18 cellular contexts compared by ENCODE assay signal in the genomic region with DNA sequence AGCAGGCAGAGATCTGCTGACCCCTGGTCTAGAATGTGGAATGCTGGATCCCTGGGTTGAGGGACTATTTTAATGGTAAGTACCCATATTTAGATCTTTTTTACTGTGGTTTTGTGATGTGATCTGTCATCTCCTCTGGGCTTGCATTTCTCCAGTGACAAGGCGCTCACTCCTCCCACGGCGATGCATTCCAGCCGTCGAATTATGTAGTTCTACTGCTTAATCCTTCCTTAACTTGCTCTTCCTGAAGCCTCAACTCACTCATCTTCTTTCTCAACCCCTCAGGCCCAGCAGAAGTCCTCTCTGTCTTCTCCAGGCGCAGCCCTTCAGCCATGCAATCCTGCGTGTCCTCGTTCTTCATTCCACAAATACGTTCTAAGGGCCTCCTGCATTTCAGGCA.
"Had no signal": no experiment of that assay in that cellular context is flagged by ENCODE, and none has a peak within 500 bp of the region (broad histone marks: within the 10 kb centered on the region; RNA-seq: fewer than 3 reads in every experiment).

No MANE protein-coding gene starts in this region.

- H3K4me1 ChIP-seq: right atrium auricular region had no signal

- H3K27me3 ChIP-seq: brain microvascular endothelial cell, foreskin keratinocyte, right atrium auricular region, stomach, testis had no signal

- FAIRE-seq: small intestine had no signal

- DNase-seq: activated effector memory CD4-positive, alpha-beta T cell treated with Interleukin-2 at 50 U/mL for 16 hours; brain microvascular endothelial cell; effector CD8-positive, alpha-beta T cell; foreskin keratinocyte; mesendoderm; nucleus accumbens; small intestine; stimulated activated CD4-positive, alpha-beta T cell treated with anti-CD3 and anti-CD28 coated beads, Interleukin-4, amount 100 ng/mL, for 24 hours; stomach; T-helper 1 cell; T1000; testis had no signal

- H3K9me3 Mint-ChIP-seq: activated naive CD4-positive, alpha-beta T cell treated with anti-CD3 and anti-CD28 coated beads, Interleukin-2, amount 50 U/mL, for 72 hours; nephron had no signal

- H3K27me3 Mint-ChIP-seq: progenitor cell of endocrine pancreas had no signal

- H3K4me3 ChIP-seq: right atrium auricular region, SK-N-MC, stomach, testis had no signal

- H3K9me3 ChIP-seq: right atrium auricular region, stomach, testis had no signal

- H3K4me3 Mint-ChIP-seq: nephron had no signal

- H3K27ac ChIP-seq: brain microvascular endothelial cell, foreskin keratinocyte, right atrium auricular region, SK-N-MC, stomach, VCaP had no signal

- H3K27ac Mint-ChIP-seq: nephron, progenitor cell of endocrine pancreas had no signal

- ATAC-seq: activated naive CD4-positive, alpha-beta T cell treated with anti-CD3 and anti-CD28 coated beads, Interleukin-2, amount 50 U/mL, for 72 hours; foreskin keratinocyte had no signal

- H3K36me3 ChIP-seq: brain microvascular endothelial cell, right atrium auricular region had no signal
